ENCODE assay signal across 10 cellular contexts in genomic region chr2:42314892-42315468, GRCh38. TPM values are rescaled to one million over a fixed set of nuclear protein-coding genes. Genes with fewer than 3 reads are reported as not detected.
DNase-seq lines count a peak whose midpoint lies in the region; ATAC-seq and TF ChIP-seq lines count a peak whose summit lies in the region.
"Had no signal": no experiment of that assay in that cellular context is flagged by ENCODE, and none has a peak within 500 bp of the region (broad histone marks: within the 10 kb centered on the region; RNA-seq: fewer than 3 reads in every experiment).

No MANE protein-coding gene starts in this region.

- H3K36me3 ChIP-seq in adipocyte (ENCODE audit: control insufficient read depth, insufficient read depth, low read length, severe bottlenecking), result peaks cover 19% of the 10 kb centered on the region

- in situ Hi-C loops in KBM-7 (cut with MboI; ENCODE audit: low pct_unique_long_range_greater_than_20kb, low sequenced_read_pairs), result loop anchor here (25.0 kb wide), 1 partner anchor 453 kb away; no protein-coding TSS in a partner anchor

- intact Hi-C loops in CD4-positive, alpha-beta T cell (cut with DNase I, micrococcal nuclease), result no loop called here

- no peak overlapping the region for H3K27ac ChIP-seq in CD4-positive, alpha-beta T cell (ENCODE audit: low read depth, low read length)

- no peaks in the 10 kb centered on the region for H3K9me3 Mint-ChIP-seq in CD4-positive, alpha-beta T cell

- peaks cover 82% of the 10 kb centered on the region for H3K36me3 Mint-ChIP-seq in CD4-positive, alpha-beta T cell (ENCODE audit: low read depth)

- DNase-seq in CD4-positive, alpha-beta T cell, result no peak
- DNase-seq in KBM-7 (peak; percentile 12), adipocyte (ENCODE audit: low read depth) (peak; percentile 90), myocyte (ENCODE audit: low read depth) (peak; percentile 30), COR-L47 (lab: John Stamatoyannopoulos, UW) (no peak), NCI-H2227 treated with DMSO at 0.1 percent for 48 hours (lab: John Stamatoyannopoulos, UW) (no peak)
- no peak for DNase-seq in stimulated activated naive CD4-positive, alpha-beta T cell treated with Interleukin-2 at 50 U/mL for 16 hours (lab: John Stamatoyannopoulos, UW)
- DNase-seq: NCI-H1092 treated with DMSO at 0.1 percent for 48 hours had no signal

- H3K27me3 Mint-ChIP-seq in CD4-positive, alpha-beta T cell, result no peaks in the 10 kb centered on the region

- H3K9ac ChIP-seq in adipocyte (ENCODE audit: low read length), result no peak overlapping the region

- CTCF ChIA-PET in CD4-positive, alpha-beta T cell (lab: Charles Lee), result no interaction called here

- H3K4me3 Mint-ChIP-seq in CD4-positive, alpha-beta T cell, result no peak overlapping the region

- no peak overlapping the region for H3K4me3 ChIP-seq in adipocyte (ENCODE audit: low read length)

- H3K27me3 ChIP-seq in CD4-positive, alpha-beta T cell (ENCODE audit: control insufficient read depth, insufficient read depth, low read length), result no peaks in the 10 kb centered on the region
- no peaks in the 10 kb centered on the region for H3K27me3 ChIP-seq in adipocyte (replicated peaks; ENCODE audit: control insufficient read depth, insufficient read depth, low read length)

- H3K4me1 Mint-ChIP-seq in CD4-positive, alpha-beta T cell (ENCODE audit: low read depth), result peaks cover 38% of the 10 kb centered on the region

- POLR2A ChIA-PET in CD4-positive, alpha-beta T cell (lab: Charles Lee), result no interaction called here

- H3K27ac Mint-ChIP-seq in CD4-positive, alpha-beta T cell, result peak overlapping the region; percentile 10

- H3K9me3 ChIP-seq in CD4-positive, alpha-beta T cell (ENCODE audit: control insufficient read depth, low read length), result no peaks in the 10 kb centered on the region
- no peaks in the 10 kb centered on the region for H3K9me3 ChIP-seq in adipocyte (ENCODE audit: control insufficient read depth, low read length)

- H3K4me1 ChIP-seq in adipocyte (ENCODE audit: control insufficient read depth, insufficient read depth, low read length), result peaks cover 13% of the 10 kb centered on the region

- no peak for TF ChIP-seq CTCF in CD4-positive, alpha-beta T cell (IDR thresholded peaks at IDR 0.05)

- ATAC-seq in CD4-positive, alpha-beta T cell (ENCODE audit: poor library complexity), result no peak
- no peak for ATAC-seq in GM21390 (IDR thresholded peaks at IDR 0.05; ENCODE audit: unreplicated experiment)
- ATAC-seq: sciatic nerve had no signal

RNA-seq across cellular contexts. Expression of gene COX7A2L, which starts 46.0 kb away (rescaled TPM):
- 10 to 100 TPM; 51.3 to 57.3 TPM for total RNA-seq in CD4-positive, alpha-beta T cell
- 190 and 199 TPM in 2 replicates for total RNA-seq in myocyte
- polyA plus RNA-seq in myocyte (2012), result 207 TPM

Comparison
In these comparisons a context has a peak if more than half of its experiments do, and no peak if none do; other contexts are left out.
1. DNase-seq: peak in KBM-7 (single experiment), adipocyte (single experiment) and myocyte (single experiment); none in CD4-positive, alpha-beta T cell (0 of 10), COR-L47 (single experiment), NCI-H2227 treated with DMSO at 0.1 percent for 48 hours (single experiment) and stimulated activated naive CD4-positive, alpha-beta T cell treated with Interleukin-2 at 50 U/mL for 16 hours (single experiment).